Comparison of ENCODE assay signal across 18 cellular contexts in the genomic region with DNA sequence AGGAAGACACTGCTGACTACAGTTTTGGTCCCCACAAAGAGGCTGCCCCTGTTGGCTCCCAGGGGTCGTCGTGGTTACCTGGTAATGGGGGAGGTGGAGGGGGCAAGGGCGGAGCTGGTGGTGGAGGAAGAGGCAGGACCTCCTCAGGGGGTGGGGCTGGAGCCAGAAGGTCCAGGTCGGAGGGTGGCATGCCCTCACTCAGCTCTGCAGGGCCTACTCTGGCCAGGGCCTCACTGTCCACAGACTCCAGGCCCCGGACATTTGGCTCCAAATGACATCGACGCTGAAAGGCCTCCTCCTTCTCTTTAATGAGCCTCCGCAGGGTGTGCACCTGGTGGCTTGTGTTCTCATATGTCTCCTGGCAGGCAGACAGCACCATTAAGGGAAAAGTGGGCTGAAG. TPM values are rescaled to one million over a fixed set of nuclear protein-coding genes. Genes with fewer than 3 reads are reported as not detected.
DNase-seq lines count a peak whose midpoint lies in the region; ATAC-seq and TF ChIP-seq lines count a peak whose summit lies in the region.
"Had no signal": no experiment of that assay in that cellular context is flagged by ENCODE, and none has a peak within 500 bp of the region (broad histone marks: within the 10 kb centered on the region; RNA-seq: fewer than 3 reads in every experiment).

No MANE protein-coding gene starts in this region.

- peak overlapping the region; percentile 53 for H3K27ac Mint-ChIP-seq in activated T-cell treated with anti-CD3 and anti-CD28 coated beads, Interleukin-2, amount 50 U/mL, for 24 hours
- H3K27ac Mint-ChIP-seq: activated CD4-positive, alpha-beta T cell treated with anti-CD3 and anti-CD28 coated beads for 36 hours; activated naive CD8-positive, alpha-beta T cell had no signal

- no peaks in the 10 kb centered on the region for H3K27me3 ChIP-seq in left ventricle myocardium inferior (ENCODE audit: low read depth)
- H3K27me3 ChIP-seq: upper lobe of right lung had no signal

- DNase-seq in activated T-cell treated with anti-CD3 and anti-CD28 coated beads, Interleukin-2, amount 50 U/mL, for 24 hours = no peak
- DNase-seq in activated T-cell treated with anti-CD3 and anti-CD28 coated beads, Interleukin-2, amount 50 U/mL, for 48 hours = no peak
- DNase-seq in NCI-H2196 (lab: John Stamatoyannopoulos, UW; ENCODE audit: unreplicated experiment) (peak; percentile 74), iPS-NIHi11 (ENCODE audit: low spot score) (peak; percentile 58), left ventricle myocardium inferior (no peak), globus pallidus (ENCODE audit: low spot score) (no peak)
- DNase-seq in activated naive CD4-positive, alpha-beta T cell treated with Interleukin-2 at 50 U/mL for 16 hours = no peak
- DNase-seq: activated CD4-positive, alpha-beta T cell treated with anti-CD3 and anti-CD28 coated beads for 36 hours; central memory CD4-positive, alpha-beta T cell; Kasumi-1; NCI-H2081 treated with DMSO at 0.1 percent for 48 hours; NCI-H526; RPMI8226; upper lobe of right lung had no signal

- peaks cover 66% of the 10 kb centered on the region for H3K4me1 ChIP-seq in left ventricle myocardium inferior

- no peak overlapping the region for H3K4me3 Mint-ChIP-seq in activated T-cell treated with anti-CD3 and anti-CD28 coated beads, Interleukin-2, amount 50 U/mL, for 24 hours
- H3K4me3 Mint-ChIP-seq: activated CD4-positive, alpha-beta T cell treated with anti-CD3 and anti-CD28 coated beads for 36 hours; activated naive CD8-positive, alpha-beta T cell had no signal

- peaks cover 88% of the 10 kb centered on the region for H3K36me3 Mint-ChIP-seq in activated T-cell treated with anti-CD3 and anti-CD28 coated beads, Interleukin-2, amount 50 U/mL, for 24 hours (ENCODE audit: low read depth)

- no peaks in the 10 kb centered on the region for H3K9me3 Mint-ChIP-seq in activated T-cell treated with anti-CD3 and anti-CD28 coated beads, Interleukin-2, amount 50 U/mL, for 24 hours

- H3K27ac ChIP-seq in left ventricle myocardium inferior (replicated peaks) = no peak overlapping the region
- H3K27ac ChIP-seq: upper lobe of right lung had no signal

- no peak for ATAC-seq in HG02885 (IDR thresholded peaks at IDR 0.05; ENCODE audit: poor library complexity, unreplicated experiment)
- ATAC-seq: activated CD4-positive, alpha-beta T cell treated with anti-CD3 and anti-CD28 coated beads for 36 hours; HepG2; upper lobe of right lung had no signal

- H3K4me3 ChIP-seq in left ventricle myocardium inferior = no peak overlapping the region
- H3K4me3 ChIP-seq: smooth muscle cell, upper lobe of right lung had no signal

- no peaks in the 10 kb centered on the region for H3K27me3 Mint-ChIP-seq in activated T-cell treated with anti-CD3 and anti-CD28 coated beads, Interleukin-2, amount 50 U/mL, for 24 hours
- H3K27me3 Mint-ChIP-seq: activated CD4-positive, alpha-beta T cell treated with anti-CD3 and anti-CD28 coated beads for 36 hours; activated naive CD8-positive, alpha-beta T cell had no signal

- H3K4me1 Mint-ChIP-seq in activated T-cell treated with anti-CD3 and anti-CD28 coated beads, Interleukin-2, amount 50 U/mL, for 24 hours (ENCODE audit: low read depth) = peaks cover 26% of the 10 kb centered on the region

- intact Hi-C loops in left ventricle myocardium inferior (cut with micrococcal nuclease) = no loop called here

- TF ChIP-seq CTCF in left ventricle myocardium inferior (IDR thresholded peaks at IDR 0.05; ENCODE audit: borderline replicate concordance) = no peak

- H3K9me3 ChIP-seq in left ventricle myocardium inferior (replicated peaks) = no peaks in the 10 kb centered on the region
- H3K9me3 ChIP-seq: upper lobe of right lung had no signal

- H3K36me3 ChIP-seq in left ventricle myocardium inferior = peaks cover 74% of the 10 kb centered on the region

RNA-seq across cellular contexts. Expression of gene PRPF40B, which starts 28.5 kb away (rescaled TPM):
- 22.0 TPM for total RNA-seq in left ventricle myocardium inferior

RNA-seq across cellular contexts. Expression of gene FAM186B, which starts 46.4 kb away (rescaled TPM):
- 0.33 TPM for total RNA-seq in left ventricle myocardium inferior

RNA-seq across cellular contexts. Expression of gene FMNL3, which starts 55.4 kb away (rescaled TPM):
- total RNA-seq in left ventricle myocardium inferior = 10.4 TPM

Comparison
In these comparisons a context has a peak if more than half of its experiments do, and no peak if none do; other contexts are left out.
1. DNase-seq: peak in NCI-H2196 (single experiment) and iPS-NIHi11 (single experiment); none in activated T-cell treated with anti-CD3 and anti-CD28 coated beads, Interleukin-2, amount 50 U/mL, for 24 hours (single experiment), activated T-cell treated with anti-CD3 and anti-CD28 coated beads, Interleukin-2, amount 50 U/mL, for 48 hours (0 of 2), left ventricle myocardium inferior (single experiment), globus pallidus (single experiment) and activated naive CD4-positive, alpha-beta T cell treated with Interleukin-2 at 50 U/mL for 16 hours (single experiment).